Comparison of ENCODE assay signal across 16 cellular contexts in genomic region chr4:24780936-24781538, GRCh38. TPM values are rescaled to one million over a fixed set of nuclear protein-coding genes. Genes with fewer than 3 reads are reported as not detected.
DNase-seq lines count a peak whose midpoint lies in the region; ATAC-seq and TF ChIP-seq lines count a peak whose summit lies in the region.
"Had no signal": no experiment of that assay in that cellular context is flagged by ENCODE, and none has a peak within 500 bp of the region (broad histone marks: within the 10 kb centered on the region; RNA-seq: fewer than 3 reads in every experiment).

No MANE protein-coding gene starts in this region.

- ATAC-seq in left colon (peak; percentile 77), thoracic aorta (ENCODE audit: insufficient number of reproducible peaks, low FRiP score, low read depth) (no peak)
- ATAC-seq: A549; CD8-positive, alpha-beta T cell had no signal

- no peaks in the 10 kb centered on the region for H3K9me3 ChIP-seq in thoracic aorta
- H3K9me3 ChIP-seq: Peyer's patch, SJSA1 had no signal

- intact Hi-C loops in left colon (cut with DNase I, micrococcal nuclease) = no loop called here

- peaks cover 32 to 58% of the 10 kb centered on the region in 2 donors for H3K4me1 ChIP-seq in thoracic aorta (ENCODE audit: control insufficient read depth in 1 of 2, low read depth in 2 of 2)
- H3K4me1 ChIP-seq: A549, Peyer's patch had no signal

- TF ChIP-seq CTCF in 22Rv1 (IDR thresholded peaks at IDR 0.05) = no peak
- no peak for TF ChIP-seq CTCF in thoracic aorta (IDR thresholded peaks at IDR 0.05)

- H3K4me3 ChIP-seq in thoracic aorta = no peak overlapping the region
- H3K4me3 ChIP-seq: A549, Peyer's patch, SJSA1 had no signal

- no peaks in the 10 kb centered on the region for H3K27me3 ChIP-seq in thoracic aorta (replicated peaks; ENCODE audit: insufficient read depth)
- H3K27me3 ChIP-seq: Peyer's patch, SJSA1 had no signal

- no peaks in the 10 kb centered on the region for H3K36me3 ChIP-seq in thoracic aorta
- H3K36me3 ChIP-seq: Peyer's patch, SJSA1 had no signal

- DNase-seq in NOMO-1 treated with DMSO at 0.1 percent for 48 hours (lab: John Stamatoyannopoulos, UW; ENCODE audit: unreplicated experiment) (peak; percentile 12), left colon (no peak), thoracic aorta (ENCODE audit: low spot score) (no peak), DMS79 treated with DMSO at 0.1 percent for 48 hours (lab: John Stamatoyannopoulos, UW) (no peak), C1 segment of cervical spinal cord (lab: John Stamatoyannopoulos, UW) (no peak), GM03348 (ENCODE audit: low spot score) (no peak)
- DNase-seq: CD8-positive, alpha-beta T cell; H7; NCI-H1417 treated with DMSO at 0.1 percent for 48 hours; NCI-H187 treated with DMSO at 0.1 percent for 48 hours; NCI-H345; Peyer's patch had no signal

- H3K27ac ChIP-seq in 22Rv1 (peak overlapping the region; percentile 49), thoracic aorta (peak overlapping the region; percentile 85)
- H3K27ac ChIP-seq: A549, KMS-11, SJSA1 had no signal

RNA-seq across cellular contexts. Expression of gene SOD3, which starts 14.3 kb away (rescaled TPM):
- total RNA-seq in left colon (10 to 100 TPM; 28.2 to 40.9 TPM), thoracic aorta (100 to 1,000 TPM; 549 to 743 TPM)
- total RNA-seq: CD8-positive, alpha-beta T cell had no signal

Comparison
In these comparisons a context has a peak if more than half of its experiments do, and no peak if none do; other contexts are left out.
1. RNA of gene SOD3, which starts 14.3 kb away (total RNA-seq): 549 to 743 TPM in thoracic aorta; 28.2 to 40.9 TPM in left colon; every median in the first group is over 10 times any median in the second.